9 cellular contexts compared by ENCODE assay signal in genomic region chr3:101695779-101696372, GRCh38. TPM values are rescaled to one million over a fixed set of nuclear protein-coding genes. Genes with fewer than 3 reads are reported as not detected.
A peak's percentile ranks its signal among the peaks of the same experiment; 100 is the strongest.
DNase-seq lines count a peak whose midpoint lies in the region; ATAC-seq and TF ChIP-seq lines count a peak whose summit lies in the region.
"Had no signal": no experiment of that assay in that cellular context is flagged by ENCODE, and none has a peak within 500 bp of the region (broad histone marks: within the 10 kb centered on the region; RNA-seq: fewer than 3 reads in every experiment).

No MANE protein-coding gene starts in this region.

- H3K27me3 Mint-ChIP-seq in CD8-positive, alpha-beta T cell (ENCODE audit: low read depth), result no peaks in the 10 kb centered on the region
- no peaks in the 10 kb centered on the region for H3K27me3 Mint-ChIP-seq in chondrocyte (ENCODE audit: low read depth)
- H3K27me3 Mint-ChIP-seq in naive thymus-derived CD4-positive, alpha-beta T cell, result no peaks in the 10 kb centered on the region
- H3K27me3 Mint-ChIP-seq: IgD-negative memory B cell had no signal

- DNase-seq in CD8-positive, alpha-beta T cell, result peak in 4 of 7 experiments; percentile 14 to 53 (median 42)
- DNase-seq in chondrocyte (ENCODE audit: low spot score) (no peak), NCI-H446 (lab: John Stamatoyannopoulos, UW) (no peak)
- peak in 7 of 9 donors; percentile 30 to 65 (median 57) for DNase-seq in naive thymus-derived CD4-positive, alpha-beta T cell

- H2AFZ ChIP-seq in KMS-11 (ENCODE audit: low read depth), result no peak overlapping the region

- peaks cover 2% of the 10 kb centered on the region for H3K4me1 Mint-ChIP-seq in CD8-positive, alpha-beta T cell (ENCODE audit: low read depth)
- peaks cover 3% of the 10 kb centered on the region for H3K4me1 Mint-ChIP-seq in chondrocyte (ENCODE audit: low read depth)
- peaks cover 0 to 4% (median 3%) of the 10 kb centered on the region in 7 donors for H3K4me1 Mint-ChIP-seq in naive thymus-derived CD4-positive, alpha-beta T cell

- H3K27ac Mint-ChIP-seq in CD8-positive, alpha-beta T cell, result no peak overlapping the region
- no peak overlapping the region for H3K27ac Mint-ChIP-seq in chondrocyte (ENCODE audit: unreplicated experiment)
- peak overlapping the region in 2 of 9 donors; percentile 8 to 45 for H3K27ac Mint-ChIP-seq in naive thymus-derived CD4-positive, alpha-beta T cell
- H3K27ac Mint-ChIP-seq: IgD-negative memory B cell had no signal

- H3K9me3 ChIP-seq in CD8-positive, alpha-beta T cell (ENCODE audit: low read length), result no peaks in the 10 kb centered on the region
- H3K9me3 ChIP-seq in naive thymus-derived CD4-positive, alpha-beta T cell (ENCODE audit: control insufficient read depth in 2 of 3, low read length in 3 of 3), result no peaks in the 10 kb centered on the region

- H3K4me3 ChIP-seq in CD8-positive, alpha-beta T cell (ENCODE audit: low read depth, low read length), result no peak overlapping the region
- H3K4me3 ChIP-seq in KMS-11 (IDR thresholded peaks at IDR 0.05; ENCODE audit: insufficient read depth, low read depth, low read length), result no peak overlapping the region
- no peak overlapping the region for H3K4me3 ChIP-seq in naive thymus-derived CD4-positive, alpha-beta T cell (ENCODE audit: low read length)

- peak; percentile 37 for ATAC-seq in CD8-positive, alpha-beta T cell
- no peak for ATAC-seq in naive thymus-derived CD4-positive, alpha-beta T cell
- no peak for ATAC-seq in HG02852 (IDR thresholded peaks at IDR 0.05; ENCODE audit: unreplicated experiment)
- no peak for ATAC-seq in HG03439 (IDR thresholded peaks at IDR 0.05; ENCODE audit: unreplicated experiment)
- no peak for ATAC-seq in GM19463 (IDR thresholded peaks at IDR 0.05; ENCODE audit: unreplicated experiment)

- no peaks in the 10 kb centered on the region for H4K20me1 ChIP-seq in KMS-11 (ENCODE audit: insufficient read depth)

- no peaks in the 10 kb centered on the region for H3K36me3 ChIP-seq in CD8-positive, alpha-beta T cell (ENCODE audit: insufficient read depth, low read length)
- no peaks in the 10 kb centered on the region for H3K36me3 ChIP-seq in KMS-11 (ENCODE audit: insufficient read depth)
- no peaks in the 10 kb centered on the region for H3K36me3 ChIP-seq in naive thymus-derived CD4-positive, alpha-beta T cell (ENCODE audit: control insufficient read depth in 2 of 3, insufficient read depth in 3 of 3, low read length in 3 of 3)

- TF ChIP-seq CTCF in CD8-positive, alpha-beta T cell (IDR thresholded peaks at IDR 0.05), result peak; percentile 81
- TF ChIP-seq CTCF in KMS-11 (conservative IDR thresholded peaks at IDR 0.05; ENCODE audit: low read depth, low read length), result peak; percentile 80
- TF ChIP-seq CTCF in chondrocyte (IDR thresholded peaks at IDR 0.05), result peak; percentile 88

- H3K27me3 ChIP-seq in CD8-positive, alpha-beta T cell (ENCODE audit: insufficient read depth, low read length), result no peaks in the 10 kb centered on the region
- H3K27me3 ChIP-seq in KMS-11 (ENCODE audit: insufficient read depth, low read depth), result no peaks in the 10 kb centered on the region
- H3K27me3 ChIP-seq in naive thymus-derived CD4-positive, alpha-beta T cell (ENCODE audit: control insufficient read depth in 2 of 2, insufficient read depth in 2 of 2, low read length in 2 of 2), result no peaks in the 10 kb centered on the region

- H3K36me3 Mint-ChIP-seq in CD8-positive, alpha-beta T cell, result peaks cover 3% of the 10 kb centered on the region
- H3K36me3 Mint-ChIP-seq in chondrocyte (ENCODE audit: low read depth), result no peaks in the 10 kb centered on the region
- H3K36me3 Mint-ChIP-seq in naive thymus-derived CD4-positive, alpha-beta T cell, result peaks cover 0 to 3% (median 0%) of the 10 kb centered on the region in 5 donors
- H3K36me3 Mint-ChIP-seq: IgD-negative memory B cell had no signal

- CTCF ChIA-PET in CD8-positive, alpha-beta T cell (lab: Charles Lee), result interaction anchor here (0.6 to 1.5 kb wide), 5 partner anchors 19 to 129 kb away, joined by 3 to 7 read pairs (median 4); partner anchors contain the start of gene ZBTB11
- CTCF ChIA-PET in naive thymus-derived CD4-positive, alpha-beta T cell (lab: Charles Lee), result interaction anchor here (0.7 to 1.6 kb wide), 3 partner anchors 90 to 530 kb away, joined by 3 to 7 read pairs (median 3); no protein-coding TSS in a partner anchor

- intact Hi-C loops in CD8-positive, alpha-beta T cell (cut with DNase I, micrococcal nuclease), result loop anchor here (1.0 to 5.0 kb wide), 7 partner anchors 28 to 841 kb away; partner anchors contain the start of gene CEP97 (in 1 of the 2)
- intact Hi-C loops in naive thymus-derived CD4-positive, alpha-beta T cell (cut with micrococcal nuclease), result loop anchor here (1.0 to 10.0 kb wide), 6 partner anchors 10 to 839 kb away; partner anchors contain the start of gene RPL24 (in 1 of the 2)

- H3K9me3 Mint-ChIP-seq in CD8-positive, alpha-beta T cell, result no peaks in the 10 kb centered on the region
- H3K9me3 Mint-ChIP-seq in chondrocyte (ENCODE audit: low read depth), result no peaks in the 10 kb centered on the region
- H3K9me3 Mint-ChIP-seq in naive thymus-derived CD4-positive, alpha-beta T cell, result peaks cover 0 to 4% (median 0%) of the 10 kb centered on the region in 11 donors
- H3K9me3 Mint-ChIP-seq: IgD-negative memory B cell had no signal

- H3K9ac ChIP-seq in KMS-11, result no peak overlapping the region

- H3K27ac ChIP-seq in CD8-positive, alpha-beta T cell (ENCODE audit: low read depth, low read length), result no peak overlapping the region
- H3K27ac ChIP-seq in KMS-11, result no peak overlapping the region
- no peak overlapping the region for H3K27ac ChIP-seq in naive thymus-derived CD4-positive, alpha-beta T cell (ENCODE audit: low read depth, low read length)

- no peaks in the 10 kb centered on the region for H3K4me1 ChIP-seq in CD8-positive, alpha-beta T cell (ENCODE audit: insufficient read depth, low read length)
- H3K4me1 ChIP-seq in KMS-11 (ENCODE audit: low read depth, poor library complexity, severe bottlenecking), result peaks cover 29% of the 10 kb centered on the region
- H3K4me1 ChIP-seq in naive thymus-derived CD4-positive, alpha-beta T cell (ENCODE audit: control insufficient read depth in 2 of 2, insufficient read depth in 2 of 2, low read length in 2 of 2), result no peaks in the 10 kb centered on the region

- H3K79me2 ChIP-seq in KMS-11 (ENCODE audit: insufficient read depth, low read depth), result no peaks in the 10 kb centered on the region

- H3K4me3 Mint-ChIP-seq in CD8-positive, alpha-beta T cell, result no peak overlapping the region
- no peak overlapping the region for H3K4me3 Mint-ChIP-seq in chondrocyte (ENCODE audit: unreplicated experiment)
- no peak overlapping the region for H3K4me3 Mint-ChIP-seq in naive thymus-derived CD4-positive, alpha-beta T cell
- H3K4me3 Mint-ChIP-seq: IgD-negative memory B cell had no signal

- no peak overlapping the region for H3K4me2 ChIP-seq in KMS-11

- POLR2A ChIA-PET in CD8-positive, alpha-beta T cell (lab: Charles Lee), result no interaction called here
- POLR2A ChIA-PET in naive thymus-derived CD4-positive, alpha-beta T cell (lab: Charles Lee), result no interaction called here

RNA-seq across cellular contexts. Expression of gene RPL24, which starts 9.4 kb away (rescaled TPM):
- 1,000 to 10,000 TPM; 1,584 to 1,674 TPM for total RNA-seq in CD8-positive, alpha-beta T cell
- 649 to 687 TPM (median 652 TPM) in 3 replicates for total RNA-seq in chondrocyte
- total RNA-seq in naive thymus-derived CD4-positive, alpha-beta T cell, result 1,000 to 10,000 TPM; 1,072 to 1,652 (median 1,599) TPM
- polyA plus RNA-seq in naive thymus-derived CD4-positive, alpha-beta T cell, result 1,000 to 10,000 TPM; 1,238 to 1,434 TPM

RNA-seq across cellular contexts. Expression of gene ZBTB11, which starts 18.9 kb away (rescaled TPM):
- 10 to 100 TPM; 69.6 to 75.2 TPM for total RNA-seq in CD8-positive, alpha-beta T cell
- total RNA-seq in chondrocyte, result 13.3 to 17.7 TPM (median 14.7 TPM) in 3 replicates
- 10 to 100 TPM; 31.9 to 68.2 (median 54.2) TPM for total RNA-seq in naive thymus-derived CD4-positive, alpha-beta T cell
- 10 to 100 TPM; 10.5 to 16.3 TPM for polyA plus RNA-seq in naive thymus-derived CD4-positive, alpha-beta T cell

RNA-seq across cellular contexts. Expression of gene CEP97, which starts 28.5 kb away (rescaled TPM):
- total RNA-seq in CD8-positive, alpha-beta T cell, result 1 to 10 TPM; 3.4 to 5.3 TPM
- 8.5 to 13.7 TPM (median 11.8 TPM) in 3 replicates for total RNA-seq in chondrocyte
- 10 to 100 TPM in 3 of 5 experiments, 1 to 10 TPM in 2; 5.5 to 21.7 (median 10.9) TPM for total RNA-seq in naive thymus-derived CD4-positive, alpha-beta T cell
- polyA plus RNA-seq in naive thymus-derived CD4-positive, alpha-beta T cell, result 1 to 10 TPM; 3.4 to 3.8 TPM

Comparison
In these comparisons a context has a peak if more than half of its experiments do, and no peak if none do; other contexts are left out.
1. DNase-seq: peak in CD8-positive, alpha-beta T cell (4 of 7) and naive thymus-derived CD4-positive, alpha-beta T cell (7 of 9); none in chondrocyte (single experiment) and NCI-H446 (0 of 2).
2. Peak in every context shown above with its lines, with median percentiles within 50 percentile points of each other: CTCF ChIP-seq.